Comparison of ENCODE assay signal across 24 cellular contexts in genomic region chr16:8260140-8260539, GRCh38.
"Had no signal": no experiment of that assay in that cellular context is flagged by ENCODE, and none has a peak within 500 bp of the region (broad histone marks: within the 10 kb centered on the region; RNA-seq: fewer than 3 reads in every experiment).

No MANE protein-coding gene starts in this region.

- H3K9me3 ChIP-seq: esophagus squamous epithelium, gastrocnemius medialis, heart right ventricle, left lung, lower lobe of right lung, mucosa of descending colon had no signal

- H3K4me1 ChIP-seq: esophagus squamous epithelium, gastrocnemius medialis, heart right ventricle, left lung, lower lobe of right lung had no signal

- H3K36me3 ChIP-seq: esophagus squamous epithelium, gastrocnemius medialis, heart right ventricle, left lung, lower lobe of right lung had no signal

- H3K4me3 ChIP-seq: coronary artery, dorsolateral prefrontal cortex, esophagus squamous epithelium, gastrocnemius medialis, heart right ventricle, left lung, lower lobe of right lung, mucosa of descending colon had no signal

- H3K27me3 ChIP-seq: esophagus squamous epithelium, gastrocnemius medialis, heart right ventricle, left lung had no signal

- DNase-seq: dermis blood vessel endothelial cell; dorsolateral prefrontal cortex; effector CD4-positive, alpha-beta T cell; effector memory CD4-positive, alpha-beta T cell; esophagus squamous epithelium; foreskin fibroblast; foreskin melanocyte; gastrocnemius medialis; glutamatergic neuron; head of caudate nucleus; heart right ventricle; hippocampal formation; left cardiac atrium; left lung; left ventricle myocardium superior; lower lobe of right lung; mesenchymal stem cell; mucosa of descending colon; naive B cell had no signal

- FAIRE-seq: colon, endothelial cell of umbilical vein, islet of Langerhans, keratinocyte had no signal

- ATAC-seq: gastrocnemius medialis, heart right ventricle, left cardiac atrium, left lung, left ventricle myocardium superior, lower lobe of right lung, mucosa of descending colon had no signal

- H3K27ac ChIP-seq: coronary artery, esophagus squamous epithelium, gastrocnemius medialis, heart right ventricle, left lung, lower lobe of right lung had no signal
